In genomic region chr10:124918906-124919305, GRCh38 we compare ENCODE assay signal across 9 cellular contexts. TPM values are rescaled to one million over a fixed set of nuclear protein-coding genes. Genes with fewer than 3 reads are reported as not detected.
DNase-seq lines count a peak whose midpoint lies in the region; ATAC-seq and TF ChIP-seq lines count a peak whose summit lies in the region.
"Had no signal": no experiment of that assay in that cellular context is flagged by ENCODE, and none has a peak within 500 bp of the region (broad histone marks: within the 10 kb centered on the region; RNA-seq: fewer than 3 reads in every experiment).

No MANE protein-coding gene starts in this region.

- TF ChIP-seq CTCF in ascending aorta (IDR thresholded peaks at IDR 0.05), result no peak
- TF ChIP-seq CTCF in right lobe of liver (IDR thresholded peaks at IDR 0.05), result no peak
- no peak for TF ChIP-seq CTCF in upper lobe of right lung (IDR thresholded peaks at IDR 0.05)

- H3K27me3 ChIP-seq in ascending aorta (no peaks in the 10 kb centered on the region), right lobe of liver (no peaks in the 10 kb centered on the region), upper lobe of right lung (no peaks in the 10 kb centered on the region)
- H3K27me3 ChIP-seq: tibial nerve had no signal

- H3K27ac ChIP-seq in ascending aorta (peak overlapping the region; percentile 98), right lobe of liver (peak overlapping the region in 2 of 3 donors; percentile 95 to 98), upper lobe of right lung (no peak overlapping the region)

- H3K27ac Mint-ChIP-seq in activated naive CD4-positive, alpha-beta T cell treated with anti-CD3 and anti-CD28 coated beads, Interleukin-2, amount 50 U/mL, for 24 hours, result no peak overlapping the region

- whole genome bisulfite sequencing in right lobe of liver (ENCODE audit: insufficient coverage, low coverage, low lambda C conversion rate, missing lambda C conversion rate), result 62% methylated on average over 3 of the region's 3 CpGs

- peak overlapping the region; percentile 95 for H3K4me3 Mint-ChIP-seq in activated naive CD4-positive, alpha-beta T cell treated with anti-CD3 and anti-CD28 coated beads, Interleukin-2, amount 50 U/mL, for 24 hours

- TF ChIP-seq POLR2A in right lobe of liver (IDR thresholded peaks at IDR 0.05), result no peak

- peaks cover 7 to 9% of the 10 kb centered on the region in 2 donors for H3K36me3 ChIP-seq in ascending aorta
- no peaks in the 10 kb centered on the region for H3K36me3 ChIP-seq in right lobe of liver
- no peaks in the 10 kb centered on the region for H3K36me3 ChIP-seq in upper lobe of right lung

- H3K4me1 Mint-ChIP-seq in activated naive CD4-positive, alpha-beta T cell treated with anti-CD3 and anti-CD28 coated beads, Interleukin-2, amount 50 U/mL, for 24 hours, result peaks cover 40% of the 10 kb centered on the region

- no peaks in the 10 kb centered on the region for H3K9me3 Mint-ChIP-seq in activated naive CD4-positive, alpha-beta T cell treated with anti-CD3 and anti-CD28 coated beads, Interleukin-2, amount 50 U/mL, for 24 hours

- H3K9me3 ChIP-seq in ascending aorta, result no peaks in the 10 kb centered on the region
- H3K9me3 ChIP-seq in right lobe of liver, result no peaks in the 10 kb centered on the region
- H3K9me3 ChIP-seq in upper lobe of right lung, result no peaks in the 10 kb centered on the region
- H3K9me3 ChIP-seq: tibial nerve had no signal

- H3K4me1 ChIP-seq in ascending aorta (peaks cover 0 to 27% of the 10 kb centered on the region in 2 donors), right lobe of liver (peaks cover 0 to 39% (median 5%) of the 10 kb centered on the region in 4 donors), upper lobe of right lung (peaks cover 27% of the 10 kb centered on the region)

- DNase-seq in activated naive CD4-positive, alpha-beta T cell (lab: John Stamatoyannopoulos, UW), result no peak
- DNase-seq in ascending aorta (ENCODE audit: low spot score in 2 of 2) (no peak), right lobe of liver (no peak), upper lobe of right lung (no peak), NCI-H1930 (lab: John Stamatoyannopoulos, UW) (no peak), superior temporal gyrus (ENCODE audit: extremely low spot score) (no peak)
- no peak for DNase-seq in activated CD4-positive, CD25-positive, alpha-beta regulatory T cell treated with anti-CD3 and anti-CD28 coated beads, Interleukin-2, amount 50 U/mL, for 72 hours

- intact Hi-C loops in ascending aorta (cut with DNase I) (loop anchor here (5.0 kb wide), 3 partner anchors 177 to 502 kb away; partner anchors contain the start of genes FAM53B and OAT), right lobe of liver (cut with DNase I) (no loop called here), upper lobe of right lung (cut with DNase I) (no loop called here)

- H3K27me3 Mint-ChIP-seq in activated naive CD4-positive, alpha-beta T cell treated with anti-CD3 and anti-CD28 coated beads, Interleukin-2, amount 50 U/mL, for 24 hours, result no peaks in the 10 kb centered on the region

- H3K4me3 ChIP-seq in ascending aorta (peak overlapping the region; percentile 95 to 96), right lobe of liver (peak overlapping the region in 1 of 3 donors; percentile 77), upper lobe of right lung (peak overlapping the region; percentile 71)

- ATAC-seq in right lobe of liver, result peak in 1 of 4 donors; percentile 4
- no peak for ATAC-seq in upper lobe of right lung

- no peaks in the 10 kb centered on the region for H3K36me3 Mint-ChIP-seq in activated naive CD4-positive, alpha-beta T cell treated with anti-CD3 and anti-CD28 coated beads, Interleukin-2, amount 50 U/mL, for 24 hours

RNA-seq across cellular contexts. Expression of gene ZRANB1, which starts 23.0 kb away (rescaled TPM):
- total RNA-seq in ascending aorta, result 24.7 TPM
- 10 to 100 TPM in 4 of 6 experiments, 1 to 10 TPM in 2; 8.6 to 17.6 (median 11.6) TPM for total RNA-seq in right lobe of liver
- total RNA-seq in upper lobe of right lung, result 20.5 TPM
